In genomic region chr3:155124745-155125144, GRCh38 we compare ENCODE assay signal across 9 cellular contexts. TPM values are rescaled to one million over a fixed set of nuclear protein-coding genes. Genes with fewer than 3 reads are reported as not detected.
DNase-seq lines count a peak whose midpoint lies in the region; ATAC-seq and TF ChIP-seq lines count a peak whose summit lies in the region.
"Not testable (repeated sequence)": the region's sequence is repeated elsewhere in the genome, so short reads cannot be mapped to it uniquely, and the experiment has no call there.
"Had no signal": no experiment of that assay in that cellular context is flagged by ENCODE, and none has a peak within 500 bp of the region (broad histone marks: within the 10 kb centered on the region; RNA-seq: fewer than 3 reads in every experiment).

No MANE protein-coding gene starts in this region.

- no CpG with 5 or more reads among the region's 14 CpGs for WGBS in H9 (ENCODE audit: extremely low coverage, insufficient read length, low lambda C conversion rate)

- ATAC-seq in left colon, result peak; percentile 50
- ATAC-seq in stimulated activated naive B cell treated with anti-CD40 and anti-IgM and Interleukin-4, amounts not matched to agents 10 μg/mL and 1 μg/mL and 100 μg/mL, for 72 hours (replicated peaks), result peak in 1 of 2 donors; percentile 39

- POLR2A ChIA-PET in RWPE1 (lab: Yijun Ruan, JAX; ENCODE audit: low non-redundant PET), result interaction anchor here (0.6 kb wide), 2 partner anchors 152 to 155 kb away, joined by 3 to 6 read pairs; no protein-coding TSS in a partner anchor
- POLR2A ChIA-PET in activated CD4-positive, alpha-beta T cell treated with anti-CD3 and anti-CD28 coated beads, Interleukin-2, amount 10 ng/mL, durations not matched to agents 7 days and 5 days (lab: Charles Lee), result not testable (repeated sequence)

- not testable (repeated sequence) for H3K4me1 ChIP-seq in H9 (ENCODE audit: insufficient read depth, low read length)

- H3K23me2 ChIP-seq in H9 (ENCODE audit: insufficient read length, low read depth, low read length, poor library complexity, severe bottlenecking), result not testable (repeated sequence)

- intact Hi-C loops in activated T-helper 2 cell treated with anti-CD3 and anti-CD28 coated beads, Interferon-gamma antibody, Interleukin-2, Interleukin-4, amounts not matched to agents 10 μg/mL and 5 μg/mL and 100 μg/mL, durations not matched to agents 14 hours and 24 hours and 36 hours (cut with micrococcal nuclease); left colon (cut with DNase I, micrococcal nuclease): not testable (repeated sequence)

- H4K20me1 ChIP-seq in H9 (ENCODE audit: control insufficient read depth, insufficient read depth, insufficient read length), result not testable (repeated sequence)

- not testable (repeated sequence) for H2BK12ac ChIP-seq in H9 (ENCODE audit: insufficient read length, low read depth, low read length)

- H3K18ac ChIP-seq in H9 (ENCODE audit: insufficient read length, low read depth, low read length), result not testable (repeated sequence)

- H3K4ac ChIP-seq in H9 (ENCODE audit: low read depth, low read length), result not testable (repeated sequence)

- not testable (repeated sequence) for H3K56ac ChIP-seq in H9 (ENCODE audit: insufficient read length, low read depth, low read length)

- H3K9ac ChIP-seq in H9 (ENCODE audit: extremely low read depth, insufficient read length, low read length), result not testable (repeated sequence)

- H4K8ac ChIP-seq in H9 (replicated peaks; ENCODE audit: insufficient read length, low read depth, low read length), result not testable (repeated sequence)

- not testable (repeated sequence) for DNase-seq in H9; RWPE1 (ENCODE audit: low spot score); neural crest cell (ENCODE audit: low read depth, low spot score)
- DNase-seq in activated CD4-positive, alpha-beta T cell treated with anti-CD3 and anti-CD28 coated beads, Interleukin-2, amount 10 ng/mL, durations not matched to agents 7 days and 5 days, result peak; percentile 16
- DNase-seq in activated T-helper 2 cell treated with anti-CD3 and anti-CD28 coated beads, Interferon-gamma antibody, Interleukin-2, Interleukin-4, amounts not matched to agents 10 μg/mL and 5 μg/mL and 100 μg/mL, durations not matched to agents 14 hours and 24 hours and 36 hours (ENCODE audit: low spot score), result peak; percentile 9
- DNase-seq in left colon, result peak in 1 of 2 donors; percentile 25
- peak; percentile 21 for DNase-seq in stimulated activated naive B cell treated with anti-CD40 and anti-IgM and Interleukin-4, amounts not matched to agents 10 μg/mL and 1 μg/mL and 100 μg/mL, for 72 hours

- H3K9me3 ChIP-seq in H9 (ENCODE audit: control insufficient read depth, low read depth, low read length), result not testable (repeated sequence)

- H2BK5ac ChIP-seq in H9 (ENCODE audit: insufficient read length, low read length), result not testable (repeated sequence)

- 0 out of 5 replicates have a peak overlapping the region, but pooled peaks of 1 of the 2 experiments have one; percentile 59 for H3K4me3 Mint-ChIP-seq in H9
- not testable (repeated sequence) for H3K4me3 Mint-ChIP-seq in activated CD4-positive, alpha-beta T cell treated with anti-CD3 and anti-CD28 coated beads, Interleukin-2, amount 10 ng/mL, durations not matched to agents 7 days and 5 days; activated T-helper 2 cell treated with anti-CD3 and anti-CD28 coated beads, Interferon-gamma antibody, Interleukin-2, Interleukin-4, amounts not matched to agents 10 μg/mL and 5 μg/mL and 100 μg/mL, durations not matched to agents 14 hours and 24 hours and 36 hours (ENCODE audit: low read depth)
- H3K4me3 Mint-ChIP-seq in neural crest cell, result peak overlapping the region; percentile 41
- H3K4me3 Mint-ChIP-seq in stimulated activated naive B cell treated with anti-CD40 and anti-IgM and Interleukin-4, amounts not matched to agents 10 μg/mL and 1 μg/mL and 100 μg/mL, for 72 hours, result peak overlapping the region in 1 of 2 donors; percentile 30

- not testable (repeated sequence) for H3K4me2 ChIP-seq in H9 (ENCODE audit: insufficient read depth, insufficient read length, low read length)

- not testable (repeated sequence) for H2BK15ac ChIP-seq in H9 (ENCODE audit: low read depth, low read length)

- H3K27ac ChIP-seq in C4-2B (peak overlapping the region; percentile 48), RWPE1 (peak overlapping the region; percentile 71)
- not testable (repeated sequence) for H3K27ac ChIP-seq in H9 (ENCODE audit: insufficient read length, low read depth, low read length)

- not testable (repeated sequence) for H3K4me1 Mint-ChIP-seq in H9; activated CD4-positive, alpha-beta T cell treated with anti-CD3 and anti-CD28 coated beads, Interleukin-2, amount 10 ng/mL, durations not matched to agents 7 days and 5 days; activated T-helper 2 cell treated with anti-CD3 and anti-CD28 coated beads, Interferon-gamma antibody, Interleukin-2, Interleukin-4, amounts not matched to agents 10 μg/mL and 5 μg/mL and 100 μg/mL, durations not matched to agents 14 hours and 24 hours and 36 hours (ENCODE audit: low read depth); neural crest cell; stimulated activated naive B cell treated with anti-CD40 and anti-IgM and Interleukin-4, amounts not matched to agents 10 μg/mL and 1 μg/mL and 100 μg/mL, for 72 hours

- H2AFZ ChIP-seq in H9 (ENCODE audit: low read length), result not testable (repeated sequence)

- not testable (repeated sequence) for H3K27me3 ChIP-seq in H9 (ENCODE audit: insufficient read depth, low read length)

- CTCF ChIA-PET in RWPE1 (lab: Yijun Ruan, JAX); activated CD4-positive, alpha-beta T cell treated with anti-CD3 and anti-CD28 coated beads, Interleukin-2, amount 10 ng/mL, durations not matched to agents 7 days and 5 days (lab: Charles Lee): not testable (repeated sequence)

- H2BK120ac ChIP-seq in H9 (ENCODE audit: low read depth, low read length, poor library complexity, severe bottlenecking), result not testable (repeated sequence)

- not testable (repeated sequence) for H4K91ac ChIP-seq in H9 (ENCODE audit: insufficient read length, low read depth, low read length)

- TF ChIP-seq CTCF in C4-2B (conservative IDR thresholded peaks at IDR 0.05); RWPE1 (conservative IDR thresholded peaks at IDR 0.05; ENCODE audit: low read depth); neural crest cell (conservative IDR thresholded peaks at IDR 0.05): not testable (repeated sequence)
- TF ChIP-seq CTCF in H9 (conservative IDR thresholded peaks at IDR 0.05), result 0 out of 3 replicates have a peak, but pooled peaks have one; percentile 17

- not testable (repeated sequence) for H3K27ac Mint-ChIP-seq in H9; activated CD4-positive, alpha-beta T cell treated with anti-CD3 and anti-CD28 coated beads, Interleukin-2, amount 10 ng/mL, durations not matched to agents 7 days and 5 days; activated T-helper 2 cell treated with anti-CD3 and anti-CD28 coated beads, Interferon-gamma antibody, Interleukin-2, Interleukin-4, amounts not matched to agents 10 μg/mL and 5 μg/mL and 100 μg/mL, durations not matched to agents 14 hours and 24 hours and 36 hours; neural crest cell (ENCODE audit: unreplicated experiment); stimulated activated naive B cell treated with anti-CD40 and anti-IgM and Interleukin-4, amounts not matched to agents 10 μg/mL and 1 μg/mL and 100 μg/mL, for 72 hours

- not testable (repeated sequence) for H3T11ph ChIP-seq in H9 (ENCODE audit: low read length)

- not testable (repeated sequence) for H3K79me1 ChIP-seq in H9 (ENCODE audit: insufficient read depth, low read depth, low read length, poor library complexity, severe bottlenecking)

- not testable (repeated sequence) for H2BK20ac ChIP-seq in H9 (ENCODE audit: low read depth, low read length, poor library complexity, severe bottlenecking)

- not testable (repeated sequence) for H4K5ac ChIP-seq in H9 (ENCODE audit: insufficient read length, low read depth, low read length)

- H3K27me3 Mint-ChIP-seq in H9 (ENCODE audit: low read depth); activated CD4-positive, alpha-beta T cell treated with anti-CD3 and anti-CD28 coated beads, Interleukin-2, amount 10 ng/mL, durations not matched to agents 7 days and 5 days; activated T-helper 2 cell treated with anti-CD3 and anti-CD28 coated beads, Interferon-gamma antibody, Interleukin-2, Interleukin-4, amounts not matched to agents 10 μg/mL and 5 μg/mL and 100 μg/mL, durations not matched to agents 14 hours and 24 hours and 36 hours (ENCODE audit: low read depth); neural crest cell (ENCODE audit: low read depth); stimulated activated naive B cell treated with anti-CD40 and anti-IgM and Interleukin-4, amounts not matched to agents 10 μg/mL and 1 μg/mL and 100 μg/mL, for 72 hours: not testable (repeated sequence)

- H3K14ac ChIP-seq in H9 (ENCODE audit: insufficient read depth, low read length), result not testable (repeated sequence)

- H3K36me3 Mint-ChIP-seq in H9 (ENCODE audit: insufficient read depth in 1 of 3, low read depth in 3 of 3); activated CD4-positive, alpha-beta T cell treated with anti-CD3 and anti-CD28 coated beads, Interleukin-2, amount 10 ng/mL, durations not matched to agents 7 days and 5 days (ENCODE audit: low read depth); activated T-helper 2 cell treated with anti-CD3 and anti-CD28 coated beads, Interferon-gamma antibody, Interleukin-2, Interleukin-4, amounts not matched to agents 10 μg/mL and 5 μg/mL and 100 μg/mL, durations not matched to agents 14 hours and 24 hours and 36 hours (ENCODE audit: low read depth); neural crest cell (ENCODE audit: low read depth); stimulated activated naive B cell treated with anti-CD40 and anti-IgM and Interleukin-4, amounts not matched to agents 10 μg/mL and 1 μg/mL and 100 μg/mL, for 72 hours: not testable (repeated sequence)

- not testable (repeated sequence) for H3K79me2 ChIP-seq in H9 (ENCODE audit: insufficient read depth, low read length)

- H3K23ac ChIP-seq in H9 (ENCODE audit: insufficient read length, low read depth, low read length), result not testable (repeated sequence)

- not testable (repeated sequence) for H2AK5ac ChIP-seq in H9 (ENCODE audit: insufficient read length, low read length)

- not testable (repeated sequence) for H3K9me3 Mint-ChIP-seq in H9; activated CD4-positive, alpha-beta T cell treated with anti-CD3 and anti-CD28 coated beads, Interleukin-2, amount 10 ng/mL, durations not matched to agents 7 days and 5 days; activated T-helper 2 cell treated with anti-CD3 and anti-CD28 coated beads, Interferon-gamma antibody, Interleukin-2, Interleukin-4, amounts not matched to agents 10 μg/mL and 5 μg/mL and 100 μg/mL, durations not matched to agents 14 hours and 24 hours and 36 hours; neural crest cell; stimulated activated naive B cell treated with anti-CD40 and anti-IgM and Interleukin-4, amounts not matched to agents 10 μg/mL and 1 μg/mL and 100 μg/mL, for 72 hours

RNA-seq across cellular contexts. Expression of gene MME, which starts 44.6 kb away (rescaled TPM):
- total RNA-seq in H9 (2021) (14.6 and 16.4 TPM in 2 replicates), left colon (1 to 10 TPM; 1.1 to 1.8 TPM), neural crest cell (0.52 and 0.91 TPM in 2 replicates)
- not detected for total RNA-seq in activated CD4-positive, alpha-beta T cell treated with anti-CD3 and anti-CD28 coated beads, Interleukin-2, amount 10 ng/mL, durations not matched to agents 7 days and 5 days
- total RNA-seq in activated T-helper 2 cell treated with anti-CD3 and anti-CD28 coated beads, Interferon-gamma antibody, Interleukin-2, Interleukin-4, amounts not matched to agents 10 μg/mL and 5 μg/mL and 100 μg/mL, durations not matched to agents 14 hours and 24 hours and 36 hours, result not detected in 2 replicates
- total RNA-seq: A673 had no signal
